21 cellular contexts compared by ENCODE assay signal in genomic region chr16:19859166-19859565, GRCh38. TPM values are rescaled to one million over a fixed set of nuclear protein-coding genes. Genes with fewer than 3 reads are reported as not detected.
"Had no signal": no experiment of that assay in that cellular context is flagged by ENCODE, and none has a peak within 500 bp of the region (broad histone marks: within the 10 kb centered on the region; RNA-seq: fewer than 3 reads in every experiment).

No MANE protein-coding gene starts in this region.

- H3K4me1 Mint-ChIP-seq: activated naive CD4-positive, alpha-beta T cell treated with anti-CD3 and anti-CD28 coated beads, Interleukin-2, amount 10 ng/mL, durations not matched to agents 7 days and 5 days; activated naive CD8-positive, alpha-beta T cell treated with anti-CD3 and anti-CD28 coated beads, Interleukin-2, amount 50 U/mL, for 24 hours had no signal

- H3K36me3 Mint-ChIP-seq: activated CD4-positive, alpha-beta memory T cell treated with anti-CD3 and anti-CD28 coated beads for 36 hours; activated naive CD4-positive, alpha-beta T cell treated with anti-CD3 and anti-CD28 coated beads, Interleukin-2, amount 10 ng/mL, durations not matched to agents 7 days and 5 days had no signal

- H3K27ac Mint-ChIP-seq: activated CD4-positive, alpha-beta memory T cell treated with anti-CD3 and anti-CD28 coated beads for 36 hours; activated naive CD4-positive, alpha-beta T cell treated with anti-CD3 and anti-CD28 coated beads, Interleukin-2, amount 10 ng/mL, durations not matched to agents 7 days and 5 days; activated naive CD8-positive, alpha-beta T cell treated with anti-CD3 and anti-CD28 coated beads, Interleukin-2, amount 50 U/mL, for 24 hours; effector memory CD8-positive, alpha-beta T cell; progenitor cell of endocrine pancreas had no signal

- DNase-seq: activated CD4-positive, alpha-beta memory T cell treated with anti-CD3 and anti-CD28 coated beads for 36 hours; activated CD4-positive, alpha-beta T cell treated with anti-CD3 and anti-CD28 coated beads for 4 hours; activated naive CD4-positive, alpha-beta T cell treated with anti-CD3 and anti-CD28 coated beads, Interleukin-2, amount 10 ng/mL, durations not matched to agents 7 days and 5 days; activated naive CD8-positive, alpha-beta T cell treated with anti-CD3 and anti-CD28 coated beads, Interleukin-2, amount 50 U/mL, for 24 hours; dermis blood vessel endothelial cell; effector memory CD8-positive, alpha-beta T cell; foreskin fibroblast; glutamatergic neuron; hippocampal formation; kidney; left ventricle myocardium inferior; mammary epithelial cell; stimulated activated naive CD8-positive, alpha-beta T cell treated with anti-CD3 and anti-CD28 coated beads, Interleukin-15, Interleukin-2, amounts not matched to agents 100 U/mL and 50 U/mL, for 24 hours; transverse colon had no signal

- H3K9me3 ChIP-seq: ascending aorta, left ventricle myocardium inferior, transverse colon, vagina had no signal

- ATAC-seq: activated naive CD8-positive, alpha-beta T cell treated with anti-CD3 and anti-CD28 coated beads, Interleukin-2, amount 50 U/mL, for 24 hours; effector memory CD8-positive, alpha-beta T cell; stimulated activated naive CD8-positive, alpha-beta T cell treated with anti-CD3 and anti-CD28 coated beads, Interleukin-15, Interleukin-2, amounts not matched to agents 100 U/mL and 50 U/mL, for 24 hours had no signal

- H3K27me3 Mint-ChIP-seq: activated CD4-positive, alpha-beta memory T cell treated with anti-CD3 and anti-CD28 coated beads for 36 hours; activated naive CD4-positive, alpha-beta T cell treated with anti-CD3 and anti-CD28 coated beads, Interleukin-2, amount 10 ng/mL, durations not matched to agents 7 days and 5 days; activated naive CD8-positive, alpha-beta T cell treated with anti-CD3 and anti-CD28 coated beads, Interleukin-2, amount 50 U/mL, for 24 hours; progenitor cell of endocrine pancreas had no signal

- FAIRE-seq: bronchial epithelial cell, kidney had no signal

- H3K9me3 Mint-ChIP-seq: activated CD4-positive, alpha-beta memory T cell treated with anti-CD3 and anti-CD28 coated beads for 36 hours; activated naive CD4-positive, alpha-beta T cell treated with anti-CD3 and anti-CD28 coated beads, Interleukin-2, amount 10 ng/mL, durations not matched to agents 7 days and 5 days; activated naive CD8-positive, alpha-beta T cell treated with anti-CD3 and anti-CD28 coated beads, Interleukin-2, amount 50 U/mL, for 24 hours; effector memory CD8-positive, alpha-beta T cell had no signal

- H3K27ac ChIP-seq: ascending aorta, epithelial cell of prostate, left ventricle myocardium inferior, transverse colon, vagina had no signal

- H3K4me3 ChIP-seq: ascending aorta, left ventricle myocardium inferior, skin epidermis, transverse colon, vagina had no signal

- H3K4me3 Mint-ChIP-seq: activated CD4-positive, alpha-beta memory T cell treated with anti-CD3 and anti-CD28 coated beads for 36 hours; activated naive CD4-positive, alpha-beta T cell treated with anti-CD3 and anti-CD28 coated beads, Interleukin-2, amount 10 ng/mL, durations not matched to agents 7 days and 5 days; activated naive CD8-positive, alpha-beta T cell treated with anti-CD3 and anti-CD28 coated beads, Interleukin-2, amount 50 U/mL, for 24 hours; effector memory CD8-positive, alpha-beta T cell had no signal

- H3K36me3 ChIP-seq: ascending aorta, transverse colon had no signal

- H3K4me1 ChIP-seq: ascending aorta, transverse colon, vagina had no signal

- H3K27me3 ChIP-seq: ascending aorta, transverse colon, vagina had no signal

RNA-seq across cellular contexts. Expression of gene GPRC5B, which starts 25.5 kb away (rescaled TPM):
- total RNA-seq: activated CD4-positive, alpha-beta memory T cell treated with anti-CD3 and anti-CD28 coated beads for 36 hours; T-helper 2 cell treated with Interferon-gamma antibody and Interleukin-4, amounts not matched to agents 100 ng/mL and 5 ng/mL, for 36 hours had no signal
